1 cellular context compared by ENCODE assay signal in the genomic region with DNA sequence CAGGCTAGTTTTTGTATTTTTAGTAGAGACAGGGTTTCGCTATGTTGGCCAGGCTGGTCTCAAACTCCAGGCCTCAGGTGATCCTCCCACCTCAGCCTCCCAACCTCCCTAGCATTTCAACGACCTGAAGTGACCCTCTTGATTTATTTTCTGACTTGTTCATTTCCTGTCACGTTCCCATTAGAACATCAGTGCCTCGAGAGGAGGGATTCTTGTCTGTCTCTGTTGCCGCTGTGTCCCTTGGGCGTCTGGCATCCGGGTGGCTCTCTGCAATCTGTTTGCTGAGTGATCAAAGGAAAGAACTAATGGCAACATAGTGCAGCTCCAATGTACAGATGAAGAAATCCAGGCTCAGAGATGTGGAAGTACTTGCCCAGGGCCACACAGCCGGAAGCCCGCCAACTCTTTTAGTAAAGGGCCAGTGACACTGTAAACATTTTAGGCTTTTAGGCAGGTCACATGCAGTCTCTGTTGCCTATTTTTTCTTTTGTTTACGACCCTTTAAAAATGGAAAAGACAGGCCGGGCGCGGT.
TF ChIP-seq lines count a peak whose summit lies in the region.

No MANE protein-coding gene starts in this region.

TF ChIP-seq in liver, 16 proteins besides CTCF, POLR2A, EP300 and RAD21 (continued from another document):
- TF ChIP-seq, protein P1, sequence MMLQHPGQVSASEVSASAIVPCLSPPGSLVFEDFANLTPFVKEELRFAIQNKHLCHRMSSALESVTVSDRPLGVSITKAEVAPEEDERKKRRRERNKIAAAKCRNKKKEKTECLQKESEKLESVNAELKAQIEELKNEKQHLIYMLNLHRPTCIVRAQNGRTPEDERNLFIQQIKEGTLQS (IDR thresholded peaks at IDR 0.05): no peak
- TF ChIP-seq HNF4A (conservative IDR thresholded peaks at IDR 0.05) (peak; percentile 85 to 86), YY1 (IDR thresholded peaks at IDR 0.05) (peak; percentile 76), FOXA2 (IDR thresholded peaks at IDR 0.05) (peak; percentile 64), HNF4G (IDR thresholded peaks at IDR 0.05) (peak; percentile 58), SP1 (IDR thresholded peaks at IDR 0.05) (peak; percentile 93), TAF1 (conservative IDR thresholded peaks at IDR 0.05) (peak; percentile 38)
